ENCODE assay signal across 14 cellular contexts in the genomic region with DNA sequence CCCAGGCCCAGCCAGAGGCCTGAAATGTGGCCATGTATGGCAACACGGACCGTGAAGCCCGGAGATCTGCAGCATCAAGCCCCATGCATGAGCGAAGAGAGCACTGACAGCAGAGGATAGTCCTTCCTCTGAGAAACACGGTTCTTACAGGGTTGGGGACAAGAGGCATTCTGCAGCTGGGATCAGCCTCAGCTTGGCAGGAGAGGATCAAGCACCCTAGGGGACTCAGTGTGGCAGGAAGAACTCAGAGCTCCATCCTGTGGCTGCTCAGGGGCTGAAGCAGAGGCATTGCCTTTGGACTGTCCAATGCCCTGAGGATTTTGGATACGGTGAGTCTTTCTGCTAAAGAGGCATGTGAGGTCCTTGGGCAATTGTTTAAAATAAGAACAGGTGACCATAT.
A peak's percentile ranks its signal among the peaks of the same experiment; 100 is the strongest.
DNase-seq lines count a peak whose midpoint lies in the region; ATAC-seq and TF ChIP-seq lines count a peak whose summit lies in the region.
"Had no signal": no experiment of that assay in that cellular context is flagged by ENCODE, and none has a peak within 500 bp of the region (broad histone marks: within the 10 kb centered on the region; RNA-seq: fewer than 3 reads in every experiment).

No MANE protein-coding gene starts in this region.

- CTCF ChIA-PET in WTC11 (lab: Charles Lee): interaction anchor here (0.5 to 1.7 kb wide), 5 partner anchors 62 to 435 kb away, joined by 3 to 5 read pairs (median 3); no protein-coding TSS in a partner anchor
- CTCF ChIA-PET in activated CD8-positive, alpha-beta T cell treated with anti-CD3 and anti-CD28 coated beads, Interleukin-2, amount 10 ng/mL, durations not matched to agents 7 days and 5 days (lab: Charles Lee): no interaction called here

- H3K27ac Mint-ChIP-seq in WTC11: no peak overlapping the region
- H3K27ac Mint-ChIP-seq in activated CD8-positive, alpha-beta T cell treated with anti-CD3 and anti-CD28 coated beads, Interleukin-2, amount 10 ng/mL, durations not matched to agents 7 days and 5 days: no peak overlapping the region
- H3K27ac Mint-ChIP-seq: activated CD4-positive, alpha-beta memory T cell treated with anti-CD3 and anti-CD28 coated beads, Interleukin-2, amount 10 ng/mL, durations not matched to agents 7 days and 5 days had no signal

- WGBS in right lobe of liver (ENCODE audit: insufficient coverage, low coverage, low lambda C conversion rate, missing lambda C conversion rate): 15% methylated on average over 2 of the region's 6 CpGs
- WGBS in esophagus squamous epithelium, 2 donors: 44 to 68% methylated on average over 2 to 5 of the region's 6 CpGs
- WGBS in lower leg skin, 2 donors: 67 to 68% methylated on average over 6 of the region's 6 CpGs

- POLR2A ChIA-PET in WTC11 (lab: Charles Lee): no interaction called here
- POLR2A ChIA-PET in activated CD8-positive, alpha-beta T cell treated with anti-CD3 and anti-CD28 coated beads, Interleukin-2, amount 10 ng/mL, durations not matched to agents 7 days and 5 days (lab: Charles Lee): no interaction called here

- H3K4me1 Mint-ChIP-seq in WTC11: no peaks in the 10 kb centered on the region
- H3K4me1 Mint-ChIP-seq in activated CD8-positive, alpha-beta T cell treated with anti-CD3 and anti-CD28 coated beads, Interleukin-2, amount 10 ng/mL, durations not matched to agents 7 days and 5 days (ENCODE audit: low read depth): no peaks in the 10 kb centered on the region
- H3K4me1 Mint-ChIP-seq: activated CD4-positive, alpha-beta memory T cell treated with anti-CD3 and anti-CD28 coated beads, Interleukin-2, amount 10 ng/mL, durations not matched to agents 7 days and 5 days had no signal

- H3K27ac ChIP-seq in C4-2B (no peak overlapping the region), right lobe of liver (no peak overlapping the region), esophagus squamous epithelium (no peak overlapping the region), uterus (no peak overlapping the region)
- H3K27ac ChIP-seq: tibial nerve had no signal

- DNase-seq in WTC11 (ENCODE audit: low spot score) (peak; percentile 49), right lobe of liver (no peak), esophagus squamous epithelium (lab: John Stamatoyannopoulos, UW) (no peak), lower leg skin (ENCODE audit: low spot score in 2 of 2) (no peak), uterus (no peak)
- no peak for DNase-seq in activated CD8-positive, alpha-beta T cell treated with anti-CD3 and anti-CD28 coated beads, Interleukin-2, amount 10 ng/mL, durations not matched to agents 7 days and 5 days
- DNase-seq: activated CD4-positive, alpha-beta memory T cell treated with anti-CD3 and anti-CD28 coated beads, Interleukin-2, amount 10 ng/mL, durations not matched to agents 7 days and 5 days; activated gamma-delta T cell treated with Interleukin-2 at 50 U/mL for 16 hours; DMS79; NCI-H1105 treated with DMSO at 0.1 percent for 48 hours; NCI-H446 had no signal

- H3K9me3 Mint-ChIP-seq in WTC11: peaks cover 4% of the 10 kb centered on the region; the same call in 1 of the 2 replicates
- H3K9me3 Mint-ChIP-seq in activated CD8-positive, alpha-beta T cell treated with anti-CD3 and anti-CD28 coated beads, Interleukin-2, amount 10 ng/mL, durations not matched to agents 7 days and 5 days (ENCODE audit: insufficient read depth): no peaks in the 10 kb centered on the region
- H3K9me3 Mint-ChIP-seq: activated CD4-positive, alpha-beta memory T cell treated with anti-CD3 and anti-CD28 coated beads, Interleukin-2, amount 10 ng/mL, durations not matched to agents 7 days and 5 days had no signal

- H3K27me3 Mint-ChIP-seq in WTC11 (ENCODE audit: low read depth): no peaks in the 10 kb centered on the region
- H3K27me3 Mint-ChIP-seq in activated CD8-positive, alpha-beta T cell treated with anti-CD3 and anti-CD28 coated beads, Interleukin-2, amount 10 ng/mL, durations not matched to agents 7 days and 5 days (ENCODE audit: low read depth): no peaks in the 10 kb centered on the region
- H3K27me3 Mint-ChIP-seq: activated CD4-positive, alpha-beta memory T cell treated with anti-CD3 and anti-CD28 coated beads, Interleukin-2, amount 10 ng/mL, durations not matched to agents 7 days and 5 days had no signal

- H3K27me3 ChIP-seq in right lobe of liver (no peaks in the 10 kb centered on the region), esophagus squamous epithelium (no peaks in the 10 kb centered on the region), uterus (no peaks in the 10 kb centered on the region)
- H3K27me3 ChIP-seq: tibial nerve had no signal

- intact Hi-C loops in right lobe of liver (cut with DNase I): no loop called here
- intact Hi-C loops in esophagus squamous epithelium (cut with DNase I): no loop called here
- intact Hi-C loops in lower leg skin (cut with DNase I; ENCODE audit: low total_unique reads): no loop called here
- intact Hi-C loops in uterus (cut with DNase I; ENCODE audit: low total_unique reads): no loop called here

- 0 out of 2 replicates have a peak, but pooled peaks have one; percentile 8 for TF ChIP-seq CTCF in C4-2B (conservative IDR thresholded peaks at IDR 0.05)
- TF ChIP-seq CTCF in LNCAP (IDR thresholded peaks at IDR 0.05): peak; percentile 28; the same call in 1 of the 2 replicates
- no peak for TF ChIP-seq CTCF in WTC11 (IDR thresholded peaks at IDR 0.05)
- TF ChIP-seq CTCF in right lobe of liver (IDR thresholded peaks at IDR 0.05): peak in 3 of 4 donors; percentile 6 to 11 (median 6)
- TF ChIP-seq CTCF in esophagus squamous epithelium (IDR thresholded peaks at IDR 0.05): no peak
- TF ChIP-seq CTCF in lower leg skin (IDR thresholded peaks at IDR 0.05): no peak
- no peak for TF ChIP-seq CTCF in uterus (IDR thresholded peaks at IDR 0.05)

- H3K9me3 ChIP-seq in right lobe of liver: no peaks in the 10 kb centered on the region
- no peaks in the 10 kb centered on the region for H3K9me3 ChIP-seq in esophagus squamous epithelium
- H3K9me3 ChIP-seq in uterus: no peaks in the 10 kb centered on the region
- H3K9me3 ChIP-seq: tibial nerve had no signal

- H3K4me3 Mint-ChIP-seq in WTC11: no peak overlapping the region
- no peak overlapping the region for H3K4me3 Mint-ChIP-seq in activated CD8-positive, alpha-beta T cell treated with anti-CD3 and anti-CD28 coated beads, Interleukin-2, amount 10 ng/mL, durations not matched to agents 7 days and 5 days
- H3K4me3 Mint-ChIP-seq: activated CD4-positive, alpha-beta memory T cell treated with anti-CD3 and anti-CD28 coated beads, Interleukin-2, amount 10 ng/mL, durations not matched to agents 7 days and 5 days had no signal

- no peak for TF ChIP-seq POLR2A in right lobe of liver (IDR thresholded peaks at IDR 0.05)
- TF ChIP-seq POLR2A in esophagus squamous epithelium (IDR thresholded peaks at IDR 0.05): no peak
- TF ChIP-seq POLR2A in lower leg skin (IDR thresholded peaks at IDR 0.05): no peak
- TF ChIP-seq POLR2A in uterus (IDR thresholded peaks at IDR 0.05): no peak

- H3K36me3 ChIP-seq in right lobe of liver (no peaks in the 10 kb centered on the region), esophagus squamous epithelium (no peaks in the 10 kb centered on the region), uterus (no peaks in the 10 kb centered on the region)
- H3K36me3 ChIP-seq: tibial nerve had no signal

- ATAC-seq in WTC11: peak; percentile 92
- peak in 1 of 4 donors; percentile 51 for ATAC-seq in right lobe of liver
- ATAC-seq in activated CD8-positive, alpha-beta T cell treated with anti-CD3 and anti-CD28 coated beads, Interleukin-2, amount 10 ng/mL, durations not matched to agents 7 days and 5 days: no peak

- H3K4me1 ChIP-seq in right lobe of liver (no peaks in the 10 kb centered on the region), esophagus squamous epithelium (no peaks in the 10 kb centered on the region), uterus (no peaks in the 10 kb centered on the region)
- H3K4me1 ChIP-seq: tibial nerve had no signal

- H3K4me3 ChIP-seq in right lobe of liver: no peak overlapping the region
- no peak overlapping the region for H3K4me3 ChIP-seq in esophagus squamous epithelium
- H3K4me3 ChIP-seq in lower leg skin (ENCODE audit: low read depth, poor library complexity, severe bottlenecking): no peak overlapping the region
- no peak overlapping the region for H3K4me3 ChIP-seq in uterus
- H3K4me3 ChIP-seq: tibial nerve had no signal

- no peaks in the 10 kb centered on the region for H3K36me3 Mint-ChIP-seq in WTC11
- H3K36me3 Mint-ChIP-seq in activated CD8-positive, alpha-beta T cell treated with anti-CD3 and anti-CD28 coated beads, Interleukin-2, amount 10 ng/mL, durations not matched to agents 7 days and 5 days (ENCODE audit: low read depth): no peaks in the 10 kb centered on the region

TF ChIP-seq in WTC11, 78 proteins besides CTCF, POLR2A, EP300 and RAD21 (continues in another document):
- TF ChIP-seq, protein P1, sequence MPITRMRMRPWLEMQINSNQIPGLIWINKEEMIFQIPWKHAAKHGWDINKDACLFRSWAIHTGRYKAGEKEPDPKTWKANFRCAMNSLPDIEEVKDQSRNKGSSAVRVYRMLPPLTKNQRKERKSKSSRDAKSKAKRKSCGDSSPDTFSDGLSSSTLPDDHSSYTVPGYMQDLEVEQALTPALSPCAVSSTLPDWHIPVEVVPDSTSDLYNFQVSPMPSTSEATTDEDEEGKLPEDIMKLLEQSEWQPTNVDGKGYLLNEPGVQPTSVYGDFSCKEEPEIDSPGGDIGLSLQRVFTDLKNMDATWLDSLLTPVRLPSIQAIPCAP (CRISPR knock-in tag; IDR thresholded peaks at IDR 0.05): no peak
- no peak for TF ChIP-seq ZNF512 (CRISPR knock-in tag; IDR thresholded peaks at IDR 0.05; ENCODE audit: borderline replicate concordance)
- no peak for TF ChIP-seq CDX4 (CRISPR knock-in tag; IDR thresholded peaks at IDR 0.05; ENCODE audit: borderline replicate concordance)
- no peak for TF ChIP-seq RORB (CRISPR knock-in tag; IDR thresholded peaks at IDR 0.05)
- TF ChIP-seq SMAD3 (CRISPR knock-in tag; IDR thresholded peaks at IDR 0.05; ENCODE audit: borderline replicate concordance): no peak

Comparison
In these comparisons a context has a peak if more than half of its experiments do, and no peak if none do; other contexts are left out.
1. CTCF ChIP-seq: peak in C4-2B (single experiment), LNCAP (single experiment) and right lobe of liver (3 of 4); none in WTC11 (single experiment), esophagus squamous epithelium (0 of 6), lower leg skin (0 of 3) and uterus (0 of 4).